ENCODE assay signal across 8 cellular contexts in genomic region chr11:86802601-86803051, GRCh38.
A peak's percentile ranks its signal among the peaks of the same experiment; 100 is the strongest.
DNase-seq lines count a peak whose midpoint lies in the region; ATAC-seq and TF ChIP-seq lines count a peak whose summit lies in the region.

No MANE protein-coding gene starts in this region.

- H3K36me3 Mint-ChIP-seq in stimulated activated naive CD8-positive, alpha-beta T cell treated with anti-CD3 and anti-CD28 coated beads, Interleukin-15, Interleukin-2, amounts not matched to agents 100 ng/mL and 50 ng/mL, for 24 hours (ENCODE audit: low read depth): no peaks in the 10 kb centered on the region

- peaks cover 63% of the 10 kb centered on the region for H3K27me3 Mint-ChIP-seq in stimulated activated naive CD8-positive, alpha-beta T cell treated with anti-CD3 and anti-CD28 coated beads, Interleukin-15, Interleukin-2, amounts not matched to agents 100 ng/mL and 50 ng/mL, for 24 hours

- H3K4me1 Mint-ChIP-seq in stimulated activated naive CD8-positive, alpha-beta T cell treated with anti-CD3 and anti-CD28 coated beads, Interleukin-15, Interleukin-2, amounts not matched to agents 100 ng/mL and 50 ng/mL, for 24 hours (ENCODE audit: low read depth): peaks cover 67% of the 10 kb centered on the region

- H3K9me3 Mint-ChIP-seq in stimulated activated naive CD8-positive, alpha-beta T cell treated with anti-CD3 and anti-CD28 coated beads, Interleukin-15, Interleukin-2, amounts not matched to agents 100 ng/mL and 50 ng/mL, for 24 hours: no peaks in the 10 kb centered on the region

- H3K4me3 Mint-ChIP-seq in stimulated activated naive CD8-positive, alpha-beta T cell treated with anti-CD3 and anti-CD28 coated beads, Interleukin-15, Interleukin-2, amounts not matched to agents 100 ng/mL and 50 ng/mL, for 24 hours: peak overlapping the region; percentile 30

- H3K27ac Mint-ChIP-seq in stimulated activated naive CD8-positive, alpha-beta T cell treated with anti-CD3 and anti-CD28 coated beads, Interleukin-15, Interleukin-2, amounts not matched to agents 100 ng/mL and 50 ng/mL, for 24 hours: peak overlapping the region; percentile 50

- TF ChIP-seq CTCF in C4-2B (conservative IDR thresholded peaks at IDR 0.05): peak; percentile 81

- no peak overlapping the region for H3K27ac ChIP-seq in C4-2B

- peak; percentile 32 for DNase-seq in NCI-H1092 treated with DMSO at 0.1 percent for 48 hours (lab: John Stamatoyannopoulos, UW)
- peak; percentile 38 for DNase-seq in amniotic epithelial cell (ENCODE audit: low read depth)
- DNase-seq in iris pigment epithelial cell (ENCODE audit: low read depth): peak; percentile 57
- DNase-seq in activated gamma-delta T cell treated with Interleukin-2 at 50 U/mL for 16 hours: no peak
- no peak for DNase-seq in T-helper 9 cell

- peak; percentile 45 for ATAC-seq in GM18519 (IDR thresholded peaks at IDR 0.05; ENCODE audit: low FRiP score, unreplicated experiment)

Comparison
In these comparisons a context has a peak if more than half of its experiments do, and no peak if none do; other contexts are left out.
1. DNase-seq: peak in NCI-H1092 treated with DMSO at 0.1 percent for 48 hours (single experiment), amniotic epithelial cell (single experiment) and iris pigment epithelial cell (single experiment); none in activated gamma-delta T cell treated with Interleukin-2 at 50 U/mL for 16 hours (single experiment) and T-helper 9 cell (single experiment).